ENCODE assay signal across 17 cellular contexts in genomic region chr2:177234267-177234666, GRCh38. TPM values are rescaled to one million over a fixed set of nuclear protein-coding genes. Genes with fewer than 3 reads are reported as not detected.
DNase-seq lines count a peak whose midpoint lies in the region; ATAC-seq and TF ChIP-seq lines count a peak whose summit lies in the region.
"Had no signal": no experiment of that assay in that cellular context is flagged by ENCODE, and none has a peak within 500 bp of the region (broad histone marks: within the 10 kb centered on the region; RNA-seq: fewer than 3 reads in every experiment).

No MANE protein-coding gene starts in this region.

- H3K27me3 Mint-ChIP-seq in activated naive CD8-positive, alpha-beta T cell treated with anti-CD3 and anti-CD28 coated beads for 36 hours = no peaks in the 10 kb centered on the region
- H3K27me3 Mint-ChIP-seq in natural killer cell (ENCODE audit: low read depth in 2 of 2) (no peaks in the 10 kb centered on the region), type B pancreatic cell (no peaks in the 10 kb centered on the region)

- H3K4me3 ChIP-seq in left ventricle myocardium inferior (no peak overlapping the region), heart left ventricle (no peak overlapping the region)
- H3K4me3 ChIP-seq: esophagus muscularis mucosa, neural progenitor cell had no signal

- H3K4me1 ChIP-seq in left ventricle myocardium inferior = peaks cover 88% of the 10 kb centered on the region
- peaks cover 11 to 72% (median 46%) of the 10 kb centered on the region in 12 donors for H3K4me1 ChIP-seq in heart left ventricle
- H3K4me1 ChIP-seq: neural progenitor cell had no signal

- no peak for TF ChIP-seq CTCF in left ventricle myocardium inferior (IDR thresholded peaks at IDR 0.05; ENCODE audit: borderline replicate concordance)
- no peak for TF ChIP-seq CTCF in heart left ventricle (IDR thresholded peaks at IDR 0.05)
- TF ChIP-seq CTCF in natural killer cell (IDR thresholded peaks at IDR 0.05) = no peak
- no peak for TF ChIP-seq CTCF in type B pancreatic cell (conservative IDR thresholded peaks at IDR 0.05)

- peak overlapping the region; percentile 87 for H3K27ac ChIP-seq in left ventricle myocardium inferior (replicated peaks)
- peak overlapping the region in 1 of 12 donors; percentile 34 for H3K27ac ChIP-seq in heart left ventricle
- H3K27ac ChIP-seq: brain microvascular endothelial cell, neural progenitor cell had no signal

- peaks cover 59% of the 10 kb centered on the region for H3K36me3 Mint-ChIP-seq in activated naive CD8-positive, alpha-beta T cell treated with anti-CD3 and anti-CD28 coated beads for 36 hours
- H3K36me3 Mint-ChIP-seq in natural killer cell (peaks cover 12% of the 10 kb centered on the region), type B pancreatic cell (peaks cover 42% of the 10 kb centered on the region)

- H3K27ac Mint-ChIP-seq in activated naive CD8-positive, alpha-beta T cell treated with anti-CD3 and anti-CD28 coated beads for 36 hours = peak overlapping the region; percentile 21
- peak overlapping the region; percentile 83 to 91 for H3K27ac Mint-ChIP-seq in natural killer cell
- H3K27ac Mint-ChIP-seq in type B pancreatic cell = peak overlapping the region; percentile 27
- H3K27ac Mint-ChIP-seq: neural progenitor cell had no signal

- H3K4me3 Mint-ChIP-seq in activated naive CD8-positive, alpha-beta T cell treated with anti-CD3 and anti-CD28 coated beads for 36 hours = no peak overlapping the region
- H3K4me3 Mint-ChIP-seq in natural killer cell (no peak overlapping the region), type B pancreatic cell (no peak overlapping the region)
- H3K4me3 Mint-ChIP-seq: neural progenitor cell had no signal

- peaks cover 56% of the 10 kb centered on the region for H3K36me3 ChIP-seq in left ventricle myocardium inferior
- H3K36me3 ChIP-seq in heart left ventricle = peaks cover 0 to 65% (median 61%) of the 10 kb centered on the region in 9 donors

- no peak for ATAC-seq in heart left ventricle
- ATAC-seq in natural killer cell = no peak
- no peak for ATAC-seq in HG03039 (IDR thresholded peaks at IDR 0.05; ENCODE audit: unreplicated experiment)

- DNase-seq in left ventricle myocardium inferior = no peak
- no peak for DNase-seq in heart left ventricle
- DNase-seq in activated naive CD8-positive, alpha-beta T cell treated with anti-CD3 and anti-CD28 coated beads for 36 hours = no peak
- no peak for DNase-seq in natural killer cell
- no peak for DNase-seq in type B pancreatic cell (ENCODE audit: extremely low spot score, unreplicated experiment)
- no peak for DNase-seq in stimulated activated CD4-positive, alpha-beta T cell treated with anti-CD3 and anti-CD28 coated beads, Interleukin-15, amount 100 ng/mL, for 24 hours
- DNase-seq in activated CD4-positive, alpha-beta T cell treated with anti-CD3 and anti-CD28 coated beads, Interleukin-2, amount 50 U/mL, for 4 hours = no peak
- DNase-seq: activated effector memory CD4-positive, alpha-beta T cell treated with Interleukin-2 at 50 U/mL for 16 hours; brain microvascular endothelial cell; Caco-2; glutamatergic neuron; NCI-H1436 treated with DMSO at 0.1 percent for 48 hours; retina; RPMI8226 had no signal

- H3K9me3 ChIP-seq in left ventricle myocardium inferior (replicated peaks) (no peaks in the 10 kb centered on the region), heart left ventricle (no peaks in the 10 kb centered on the region)
- H3K9me3 ChIP-seq: Caco-2, esophagus muscularis mucosa had no signal

- no peaks in the 10 kb centered on the region for H3K9me3 Mint-ChIP-seq in activated naive CD8-positive, alpha-beta T cell treated with anti-CD3 and anti-CD28 coated beads for 36 hours
- H3K9me3 Mint-ChIP-seq in natural killer cell (no peaks in the 10 kb centered on the region), type B pancreatic cell (no peaks in the 10 kb centered on the region)
- H3K9me3 Mint-ChIP-seq: neural progenitor cell had no signal

- no peak for TF ChIP-seq POLR2A in heart left ventricle (IDR thresholded peaks at IDR 0.05)

- no peaks in the 10 kb centered on the region for H3K27me3 ChIP-seq in left ventricle myocardium inferior (ENCODE audit: low read depth)
- no peaks in the 10 kb centered on the region for H3K27me3 ChIP-seq in heart left ventricle
- H3K27me3 ChIP-seq: brain microvascular endothelial cell, esophagus muscularis mucosa, neural progenitor cell had no signal

- intact Hi-C loops in left ventricle myocardium inferior (cut with micrococcal nuclease) = no loop called here
- intact Hi-C loops in heart left ventricle (cut with DNase I) = no loop called here
- intact Hi-C loops in natural killer cell (cut with micrococcal nuclease) = no loop called here

- H3K4me1 Mint-ChIP-seq in activated naive CD8-positive, alpha-beta T cell treated with anti-CD3 and anti-CD28 coated beads for 36 hours = peaks cover 47% of the 10 kb centered on the region
- H3K4me1 Mint-ChIP-seq in natural killer cell = peaks cover 57 to 59% of the 10 kb centered on the region in 2 donors
- peaks cover 15% of the 10 kb centered on the region for H3K4me1 Mint-ChIP-seq in type B pancreatic cell (ENCODE audit: unreplicated experiment)
- H3K4me1 Mint-ChIP-seq: neural progenitor cell had no signal

RNA-seq across cellular contexts. Expression of gene HNRNPA3, which starts 21.7 kb away (rescaled TPM):
- total RNA-seq in left ventricle myocardium inferior = 73.2 TPM
- total RNA-seq in heart left ventricle = 100 to 1,000 TPM in 1 of 9 donors, 10 to 100 TPM in 8; 12.7 to 110 (median 73.3) TPM
- polyA plus RNA-seq in heart left ventricle = 100 to 1,000 TPM in 1 of 2 donors, 10 to 100 TPM in 1; 64.6 to 134 TPM
- total RNA-seq in activated naive CD8-positive, alpha-beta T cell treated with anti-CD3 and anti-CD28 coated beads for 36 hours = 100 to 1,000 TPM; 253 to 254 TPM
- 100 to 1,000 TPM; 223 to 298 (median 289) TPM for total RNA-seq in natural killer cell
- total RNA-seq in type B pancreatic cell (ENCODE audit: low replicate concordance) = 203 and 304 TPM in 2 replicates

RNA-seq across cellular contexts. Expression of gene NFE2L2, which starts 30.3 kb away (rescaled TPM):
- total RNA-seq in left ventricle myocardium inferior (50.7 TPM), heart left ventricle (10 to 100 TPM; 39.2 to 82.5 (median 59.4) TPM), natural killer cell (10 to 100 TPM; 76.0 to 99.8 (median 84.6) TPM), type B pancreatic cell (ENCODE audit: low replicate concordance) (74.7 and 95.0 TPM in 2 replicates)
- polyA plus RNA-seq in heart left ventricle = 10 to 100 TPM; 17.0 to 37.3 TPM
- total RNA-seq in activated naive CD8-positive, alpha-beta T cell treated with anti-CD3 and anti-CD28 coated beads for 36 hours = 10 to 100 TPM; 68.3 to 70.3 TPM

Comparison
In these comparisons a context has a peak if more than half of its experiments do, and no peak if none do; other contexts are left out.
1. H3K27ac Mint-ChIP-seq: peak in every context shown above with its lines; median percentile 87 in natural killer cell; 27 in type B pancreatic cell; 21 in activated naive CD8-positive, alpha-beta T cell treated with anti-CD3 and anti-CD28 coated beads for 36 hours.